24 cellular contexts compared by ENCODE assay signal in genomic region chr5:11496127-11496719, GRCh38.
DNase-seq lines count a peak whose midpoint lies in the region; ATAC-seq and TF ChIP-seq lines count a peak whose summit lies in the region.
"Had no signal": no experiment of that assay in that cellular context is flagged by ENCODE, and none has a peak within 500 bp of the region (broad histone marks: within the 10 kb centered on the region; RNA-seq: fewer than 3 reads in every experiment).

No MANE protein-coding gene starts in this region.

- no peaks in the 10 kb centered on the region for H3K4me1 ChIP-seq in neuronal stem cell (ENCODE audit: control insufficient read depth in 2 of 2, insufficient read depth in 1 of 2, low read depth in 1 of 2, low read length in 2 of 2)
- H3K4me1 ChIP-seq: HAP-1 had no signal

- H2BK12ac ChIP-seq in neuronal stem cell (ENCODE audit: low read length): no peak overlapping the region

- ATAC-seq in Right ventricle myocardium inferior (peak; percentile 71), HG03025 (IDR thresholded peaks at IDR 0.05; ENCODE audit: low FRiP score, unreplicated experiment) (no peak), HG02798 (IDR thresholded peaks at IDR 0.05; ENCODE audit: poor library complexity, unreplicated experiment) (no peak)
- ATAC-seq: PC-3 had no signal

- no peak overlapping the region for H2BK15ac ChIP-seq in neuronal stem cell (ENCODE audit: low read length)

- WGBS in neuronal stem cell (ENCODE audit: extremely low coverage in 2 of 2, insufficient read length in 2 of 2, insufficient replicate concordance in 1 of 2), 2 donors: no CpG with 5 or more reads among the region's 1 CpG

- H3K4me2 ChIP-seq in neuronal stem cell (ENCODE audit: insufficient read depth, low read length, poor library complexity, severe bottlenecking): no peak overlapping the region

- no peak overlapping the region for H2BK5ac ChIP-seq in neuronal stem cell (ENCODE audit: low read length)

- H3K36me3 ChIP-seq in neuronal stem cell (replicated peaks in 1 of 2; ENCODE audit: control insufficient read depth in 2 of 2, insufficient read depth in 2 of 2, low read length in 2 of 2): no peaks in the 10 kb centered on the region
- H3K36me3 ChIP-seq: HAP-1, MG63 had no signal

- H3K27me3 ChIP-seq in neuronal stem cell (ENCODE audit: control insufficient read depth in 3 of 3, insufficient read depth in 3 of 3, low read depth in 1 of 3, low read length in 3 of 3): no peaks in the 10 kb centered on the region
- H3K27me3 ChIP-seq: MG63 had no signal

- H3K4me3 ChIP-seq in epithelial cell of esophagus (ENCODE audit: low read length) (no peak overlapping the region), neuronal stem cell (ENCODE audit: low read length in 2 of 2) (no peak overlapping the region)
- H3K4me3 ChIP-seq: HAP-1, MG63 had no signal

- H3K9ac ChIP-seq in neuronal stem cell (ENCODE audit: low read depth, low read length, poor library complexity): no peak overlapping the region

- no peak overlapping the region for H2AFZ ChIP-seq in neuronal stem cell (ENCODE audit: low read length)

- H2AK5ac ChIP-seq in neuronal stem cell (ENCODE audit: low read depth, low read length): no peak overlapping the region

- no peak overlapping the region for H3K23ac ChIP-seq in neuronal stem cell (ENCODE audit: low read depth, low read length, poor library complexity)

- no peak overlapping the region for H3K27ac ChIP-seq in neuronal stem cell (replicated peaks; ENCODE audit: low read length)

- intact Hi-C loops in Right ventricle myocardium inferior (cut with DNase I): loop anchor here (5.0 kb wide), 1 partner anchor 229 kb away; no protein-coding TSS in a partner anchor
- intact Hi-C loops in cardiac septum (cut with DNase I): no loop called here

- peak overlapping the region; percentile 74 for H3K18ac ChIP-seq in neuronal stem cell (ENCODE audit: low read length)

- no peak for TF ChIP-seq CTCF in epithelial cell of esophagus (IDR thresholded peaks at IDR 0.05; ENCODE audit: insufficient read depth, low read depth, low read length, missing control alignments)

- H4K91ac ChIP-seq in neuronal stem cell (ENCODE audit: low read depth, low read length, poor library complexity): no peak overlapping the region

- no peak for DNase-seq in Right ventricle myocardium inferior (ENCODE audit: missing footprints)
- DNase-seq in cardiac septum (ENCODE audit: low spot score): no peak
- peak; percentile 17 for DNase-seq in NCI-H69 (lab: John Stamatoyannopoulos, UW)
- DNase-seq in epithelial cell of esophagus (ENCODE audit: low read depth): peak; percentile 26
- no peak for DNase-seq in neuronal stem cell (ENCODE audit: low spot score)
- no peak for DNase-seq in activated CD4-positive, alpha-beta T cell treated with anti-CD3 and anti-CD28 coated beads for 48 hours
- DNase-seq: DMS153; GOT3; HFFc6; IMR-90; KG1; MG63; NCI-H1105 treated with DMSO at 0.1 percent for 48 hours; NCI-H146; NCI-H1930; NCI-H2107; NCI-H226; NCI-H510A; NK-92 treated with Interleukin-12 subunit alpha and Interleukin-12 subunit beta, amount 100 ng/mL, for 24 hours; PC-3; SHP77 had no signal

- no peak overlapping the region for H3K4ac ChIP-seq in neuronal stem cell (ENCODE audit: low read length)

- H3K14ac ChIP-seq in neuronal stem cell (ENCODE audit: low read length): no peak overlapping the region

- no peak overlapping the region for H4K8ac ChIP-seq in neuronal stem cell (ENCODE audit: low read depth, low read length)

- H2BK120ac ChIP-seq in neuronal stem cell (ENCODE audit: low read depth, low read length): no peak overlapping the region

- H3K9me3 ChIP-seq in neuronal stem cell (replicated peaks in 1 of 2; ENCODE audit: control insufficient read depth in 2 of 2, insufficient read depth in 1 of 2, low read depth in 1 of 2, low read length in 2 of 2): no peaks in the 10 kb centered on the region
- H3K9me3 ChIP-seq: HAP-1, MG63 had no signal

- H3K79me1 ChIP-seq in neuronal stem cell (ENCODE audit: low read depth, low read length): no peaks in the 10 kb centered on the region

Comparison
In these comparisons a context has a peak if more than half of its experiments do, and no peak if none do; other contexts are left out.
1. DNase-seq: peak in NCI-H69 (single experiment) and epithelial cell of esophagus (single experiment); none in Right ventricle myocardium inferior (single experiment), cardiac septum (single experiment), neuronal stem cell (single experiment) and activated CD4-positive, alpha-beta T cell treated with anti-CD3 and anti-CD28 coated beads for 48 hours (single experiment).